In genomic region chr12:114504311-114504710, GRCh38 we compare ENCODE assay signal across 23 cellular contexts.
DNase-seq lines count a peak whose midpoint lies in the region; ATAC-seq and TF ChIP-seq lines count a peak whose summit lies in the region.
"Had no signal": no experiment of that assay in that cellular context is flagged by ENCODE, and none has a peak within 500 bp of the region (broad histone marks: within the 10 kb centered on the region; RNA-seq: fewer than 3 reads in every experiment).

No MANE protein-coding gene starts in this region.

- peak; percentile 56 for DNase-seq in AG10803 (ENCODE audit: low read depth)
- peak; percentile 35 for DNase-seq in EL
- peak; percentile 49 for DNase-seq in HFFc6
- no peak for DNase-seq in smooth muscle cell (lab: John Stamatoyannopoulos, UW; ENCODE audit: unreplicated experiment)
- DNase-seq in GM10266 (ENCODE audit: extremely low spot score): no peak
- DNase-seq in globus pallidus (ENCODE audit: low spot score): no peak
- DNase-seq: CD4-positive, CD25-positive, alpha-beta regulatory T cell; GDM1; NCI-H1092; NCI-H1417 treated with DMSO at 0.1 percent for 48 hours; NCI-H1694 treated with DMSO at 0.1 percent for 48 hours; NCI-H2081 treated with DMSO at 0.1 percent for 48 hours; NCI-H2171; NCI-H226; NCI-H510A; NCI-H69; SHP77 treated with DMSO at 0.1 percent for 48 hours had no signal

- peaks cover 41% of the 10 kb centered on the region for H3K27me3 ChIP-seq in smooth muscle cell (ENCODE audit: low read depth)

- H3K79me2 ChIP-seq in smooth muscle cell (ENCODE audit: low read depth): no peaks in the 10 kb centered on the region

- H3K4me3 Mint-ChIP-seq in HFFc6: no peak overlapping the region
- H3K4me3 Mint-ChIP-seq: B cell; CD4-positive, CD25-positive, alpha-beta regulatory T cell; GM23338 had no signal

- H2AFZ ChIP-seq in smooth muscle cell (ENCODE audit: low read depth): no peak overlapping the region
- H2AFZ ChIP-seq: GM23338 had no signal

- H3K27ac ChIP-seq in smooth muscle cell (ENCODE audit: low read depth): no peak overlapping the region
- H3K27ac ChIP-seq: HL-60 had no signal

- no peak for ATAC-seq in HG03460 (IDR thresholded peaks at IDR 0.05; ENCODE audit: unreplicated experiment)
- ATAC-seq: GM23338, Panc1 had no signal

- no peaks in the 10 kb centered on the region for H3K9me3 Mint-ChIP-seq in HFFc6
- H3K9me3 Mint-ChIP-seq: GM23338 had no signal

- no peaks in the 10 kb centered on the region for H3K9me3 ChIP-seq in smooth muscle cell (replicated peaks; ENCODE audit: low read depth)
- H3K9me3 ChIP-seq: HAP-1 had no signal

- no peak overlapping the region for H3K4me3 ChIP-seq in AG10803 (ENCODE audit: low read length)
- no peak overlapping the region for H3K4me3 ChIP-seq in smooth muscle cell
- H3K4me3 ChIP-seq: GM23338, HAP-1 had no signal

- TF ChIP-seq CTCF in AG10803 (conservative IDR thresholded peaks at IDR 0.05; ENCODE audit: low read length): no peak
- no peak for TF ChIP-seq CTCF in HFFc6 (IDR thresholded peaks at IDR 0.05)
- TF ChIP-seq CTCF in smooth muscle cell (IDR thresholded peaks at IDR 0.05; ENCODE audit: borderline replicate concordance, insufficient read depth, poor library complexity, severe bottlenecking): no peak
- no peak for TF ChIP-seq CTCF in GM10266 (IDR thresholded peaks at IDR 0.05; ENCODE audit: control insufficient read depth, insufficient read depth, low read depth, missing control alignments)

- peaks cover 10% of the 10 kb centered on the region for H3K4me1 Mint-ChIP-seq in HFFc6 (ENCODE audit: low read depth)
- H3K4me1 Mint-ChIP-seq: B cell had no signal

- H3K4me1 ChIP-seq in smooth muscle cell (ENCODE audit: low read depth): peaks cover 7% of the 10 kb centered on the region
- H3K4me1 ChIP-seq: HAP-1 had no signal

- no peaks in the 10 kb centered on the region for H3F3A ChIP-seq in smooth muscle cell (ENCODE audit: low read depth)

- peak overlapping the region; percentile 57 for H3K4me2 ChIP-seq in smooth muscle cell
- H3K4me2 ChIP-seq: GM23338 had no signal

- WGBS in smooth muscle cell (ENCODE audit: low lambda C conversion rate): 18% methylated on average over 3 of the region's 3 CpGs

- H3K27me3 Mint-ChIP-seq in HFFc6 (ENCODE audit: insufficient read depth): peaks cover 27% of the 10 kb centered on the region

- H3K36me3 ChIP-seq in smooth muscle cell (ENCODE audit: low read depth): no peaks in the 10 kb centered on the region
- H3K36me3 ChIP-seq: HAP-1 had no signal

- H4K20me1 ChIP-seq in smooth muscle cell (ENCODE audit: low read depth): no peaks in the 10 kb centered on the region

- H3K27ac Mint-ChIP-seq in HFFc6: no peak overlapping the region
- H3K27ac Mint-ChIP-seq: B cell; CD4-positive, CD25-positive, alpha-beta regulatory T cell; GM23338 had no signal

- no peak overlapping the region for H3K9ac ChIP-seq in smooth muscle cell (ENCODE audit: low read depth)

- H3K36me3 Mint-ChIP-seq in HFFc6 (ENCODE audit: low read depth): no peaks in the 10 kb centered on the region
- H3K36me3 Mint-ChIP-seq: CD4-positive, CD25-positive, alpha-beta regulatory T cell had no signal

Comparison
In these comparisons a context has a peak if more than half of its experiments do, and no peak if none do; other contexts are left out.
1. DNase-seq: peak in AG10803 (single experiment), EL (single experiment) and HFFc6 (single experiment); none in smooth muscle cell (single experiment), GM10266 (single experiment) and globus pallidus (single experiment).